11 cellular contexts compared by ENCODE assay signal in the genomic region with DNA sequence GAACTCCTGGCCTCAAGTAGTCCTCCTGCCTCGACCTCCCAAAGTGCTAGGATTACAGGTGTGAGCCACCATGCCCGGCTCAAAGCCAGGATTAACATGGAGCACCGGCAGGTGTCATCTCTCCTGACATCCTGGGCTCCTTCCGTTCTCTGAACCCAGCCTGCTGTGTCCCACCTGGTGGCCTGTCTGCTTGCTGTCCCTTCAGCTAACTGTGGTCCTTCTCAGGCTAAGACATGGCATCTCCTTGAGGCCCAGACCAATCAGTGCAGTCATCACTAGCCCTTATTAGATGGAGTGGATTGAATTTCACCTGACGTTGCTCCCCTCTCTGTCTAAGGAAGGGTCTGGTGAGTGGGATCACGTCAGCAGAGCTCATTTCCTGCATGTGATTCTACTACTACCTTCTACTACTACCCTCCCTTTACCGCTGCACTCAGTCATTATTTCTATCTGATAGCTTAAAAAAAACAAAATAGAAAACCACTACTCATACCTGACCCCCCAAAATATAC. TPM values are rescaled to one million over a fixed set of nuclear protein-coding genes. Genes with fewer than 3 reads are reported as not detected.
DNase-seq lines count a peak whose midpoint lies in the region; ATAC-seq lines count a peak whose summit lies in the region.
"Had no signal": no experiment of that assay in that cellular context is flagged by ENCODE, and none has a peak within 500 bp of the region (broad histone marks: within the 10 kb centered on the region; RNA-seq: fewer than 3 reads in every experiment).

No MANE protein-coding gene starts in this region.

- intact Hi-C loops in CD4-positive, alpha-beta memory T cell (cut with micrococcal nuclease), result no loop called here

- H3K27me3 ChIP-seq in muscle layer of duodenum (ENCODE audit: low read depth, low read length), result no peaks in the 10 kb centered on the region
- H3K27me3 ChIP-seq in CD4-positive, alpha-beta memory T cell (ENCODE audit: insufficient read depth, low read length), result no peaks in the 10 kb centered on the region
- H3K27me3 ChIP-seq: BE2C, neutrophil had no signal

- peak; percentile 31 for ATAC-seq in stimulated activated naive CD8-positive, alpha-beta T cell treated with anti-CD3 and anti-CD28 coated beads, Interleukin-15, amount 100 ng/mL, for 72 hours
- ATAC-seq in stimulated activated naive CD8-positive, alpha-beta T cell treated with anti-CD3 and anti-CD28 coated beads, Interleukin-15, Interleukin-2, amounts not matched to agents 100 U/mL and 50 U/mL, for 24 hours, result no peak
- ATAC-seq in GM21423 (IDR thresholded peaks at IDR 0.05; ENCODE audit: unreplicated experiment), result no peak

- H3K36me3 Mint-ChIP-seq in CD4-positive, alpha-beta memory T cell, result peaks cover 0 to 4% of the 10 kb centered on the region in 2 donors

- POLR2A ChIA-PET in CD4-positive, alpha-beta memory T cell (lab: Charles Lee; ENCODE audit: partially characterized antibody), result no interaction called here

- H3K4me3 Mint-ChIP-seq in stimulated activated naive CD8-positive, alpha-beta T cell treated with anti-CD3 and anti-CD28 coated beads, Interleukin-15, amount 100 ng/mL, for 72 hours, result no peak overlapping the region
- H3K4me3 Mint-ChIP-seq in CD4-positive, alpha-beta memory T cell, result peak overlapping the region in 1 of 8 donors; percentile 4

- H3K27ac Mint-ChIP-seq in stimulated activated naive CD8-positive, alpha-beta T cell treated with anti-CD3 and anti-CD28 coated beads, Interleukin-15, amount 100 ng/mL, for 72 hours, result peak overlapping the region in 1 of 2 donors; percentile 81
- H3K27ac Mint-ChIP-seq in CD4-positive, alpha-beta memory T cell, result no peak overlapping the region

- peaks cover 14 to 30% of the 10 kb centered on the region in 2 donors for H3K9me3 Mint-ChIP-seq in stimulated activated naive CD8-positive, alpha-beta T cell treated with anti-CD3 and anti-CD28 coated beads, Interleukin-15, amount 100 ng/mL, for 72 hours
- H3K9me3 Mint-ChIP-seq in CD4-positive, alpha-beta memory T cell, result peaks cover 0 to 35% (median 23%) of the 10 kb centered on the region in 8 donors

- peaks cover 10% of the 10 kb centered on the region for H3K4me1 Mint-ChIP-seq in stimulated activated naive CD8-positive, alpha-beta T cell treated with anti-CD3 and anti-CD28 coated beads, Interleukin-15, amount 100 ng/mL, for 72 hours
- H3K4me1 Mint-ChIP-seq in CD4-positive, alpha-beta memory T cell, result peaks cover 0 to 1% (median 0%) of the 10 kb centered on the region in 4 donors

- peaks cover 0 to 4% of the 10 kb centered on the region in 2 donors for H3K4me1 ChIP-seq in muscle layer of duodenum (ENCODE audit: control insufficient read depth in 1 of 2, insufficient read depth in 2 of 2, low read length in 2 of 2)
- H3K4me1 ChIP-seq in CD4-positive, alpha-beta memory T cell (ENCODE audit: insufficient read depth, low read length), result no peaks in the 10 kb centered on the region
- H3K4me1 ChIP-seq: BE2C had no signal

- H3K4me3 ChIP-seq in muscle layer of duodenum (ENCODE audit: low read depth in 1 of 2, low read length in 2 of 2), result peak overlapping the region; percentile 50 to 56
- H3K4me3 ChIP-seq in CD4-positive, alpha-beta memory T cell (ENCODE audit: low read length in 2 of 2), result no peak overlapping the region

- CTCF ChIA-PET in CD4-positive, alpha-beta memory T cell (lab: Charles Lee; ENCODE audit: partially characterized antibody), result no interaction called here

- peak overlapping the region; percentile 56 for H3K27ac ChIP-seq in muscle layer of duodenum (ENCODE audit: low read length)
- H3K27ac ChIP-seq in CD4-positive, alpha-beta memory T cell (ENCODE audit: low read depth, low read length), result no peak overlapping the region
- H3K27ac ChIP-seq: neutrophil had no signal

- no peaks in the 10 kb centered on the region for H3K36me3 ChIP-seq in muscle layer of duodenum (ENCODE audit: control insufficient read depth in 1 of 2, insufficient read depth in 2 of 2, low read length in 2 of 2)
- H3K36me3 ChIP-seq in CD4-positive, alpha-beta memory T cell (ENCODE audit: insufficient read depth, low read length), result no peaks in the 10 kb centered on the region
- H3K36me3 ChIP-seq: BE2C, neutrophil had no signal

- H3K27me3 Mint-ChIP-seq in stimulated activated naive CD8-positive, alpha-beta T cell treated with anti-CD3 and anti-CD28 coated beads, Interleukin-15, amount 100 ng/mL, for 72 hours, result peaks cover 19% of the 10 kb centered on the region
- peaks cover 0 to 5% of the 10 kb centered on the region in 2 donors for H3K27me3 Mint-ChIP-seq in CD4-positive, alpha-beta memory T cell

- DNase-seq in stimulated activated naive CD8-positive, alpha-beta T cell treated with anti-CD3 and anti-CD28 coated beads, Interleukin-15, amount 100 ng/mL, for 72 hours, result peak in 1 of 2 donors; percentile 6
- DNase-seq in stimulated activated naive CD8-positive, alpha-beta T cell treated with anti-CD3 and anti-CD28 coated beads, Interleukin-15, Interleukin-2, amounts not matched to agents 100 U/mL and 50 U/mL, for 24 hours, result no peak
- DNase-seq in ecto neural progenitor cell (ENCODE audit: low spot score), result peak; percentile 18
- no peak for DNase-seq in occipital lobe (lab: John Stamatoyannopoulos, UW)
- DNase-seq in CD4-positive, alpha-beta memory T cell, result no peak
- no peak for DNase-seq in glomerular visceral epithelial cell (ENCODE audit: extremely low spot score)
- DNase-seq: activated naive CD4-positive, alpha-beta T cell treated with Interleukin-2 at 50 U/mL for 16 hours; BE2C had no signal

- H3K9me3 ChIP-seq in muscle layer of duodenum (ENCODE audit: control insufficient read depth in 1 of 2, low read length in 2 of 2), result peaks cover 2 to 11% of the 10 kb centered on the region in 2 donors
- H3K9me3 ChIP-seq in CD4-positive, alpha-beta memory T cell (ENCODE audit: control insufficient read depth in 1 of 2, low read length in 2 of 2), result peaks cover 0 to 2% of the 10 kb centered on the region in 2 donors
- H3K9me3 ChIP-seq: neutrophil had no signal

RNA-seq across cellular contexts. Expression of a gene that starts 28.0 kb away (rescaled TPM):
- total RNA-seq in occipital lobe, result 7.2 TPM
- total RNA-seq in CD4-positive, alpha-beta memory T cell, result 10 to 100 TPM; 17.2 to 17.4 TPM
- polyA plus RNA-seq in CD4-positive, alpha-beta memory T cell, result 10 to 100 TPM; 14.5 to 14.6 TPM

Comparison
In these comparisons a context has a peak if more than half of its experiments do, and no peak if none do; other contexts are left out.
1. H3K4me3 ChIP-seq: peak in muscle layer of duodenum (2 of 2); none in CD4-positive, alpha-beta memory T cell (0 of 2).